ENCODE assay signal across 33 cellular contexts in genomic region chr4:80594696-80595095, GRCh38.
"Had no signal": no experiment of that assay in that cellular context is flagged by ENCODE, and none has a peak within 500 bp of the region (broad histone marks: within the 10 kb centered on the region; RNA-seq: fewer than 3 reads in every experiment).

No MANE protein-coding gene starts in this region.

- H3K4me3 ChIP-seq: coronary artery, esophagus squamous epithelium, gastroesophageal sphincter, heart right ventricle, lung, mucosa of descending colon, neural progenitor cell, right atrium auricular region, testis, tibial artery had no signal

- H3K4me1 Mint-ChIP-seq: central memory CD8-positive, alpha-beta T cell; neural progenitor cell; stimulated activated effector memory CD8-positive, alpha-beta T cell treated with anti-CD3 and anti-CD28 coated beads, Interleukin-12 subunit alpha, Interleukin-12 subunit beta, amount 100 ng/mL, for 72 hours had no signal

- H3K4me3 Mint-ChIP-seq: central memory CD8-positive, alpha-beta T cell; memory B cell; mesothelial cell of epicardium; naive B cell; natural killer cell treated with Interleukin-12 subunit alpha and Interleukin-12 subunit beta and Interleukin-15 and Interleukin-18, amount 100 ng/mL, for 72 hours; neural progenitor cell; stimulated activated effector memory CD8-positive, alpha-beta T cell treated with anti-CD3 and anti-CD28 coated beads, Interleukin-12 subunit alpha, Interleukin-12 subunit beta, amount 100 ng/mL, for 72 hours; type B pancreatic cell had no signal

- H3K9ac ChIP-seq: neural progenitor cell, parathyroid adenoma had no signal

- FAIRE-seq: endothelial cell of umbilical vein, islet of Langerhans had no signal

- H3K36me3 Mint-ChIP-seq: memory B cell; mesothelial cell of epicardium; naive B cell; natural killer cell treated with Interleukin-12 subunit alpha and Interleukin-12 subunit beta and Interleukin-15 and Interleukin-18, amount 100 ng/mL, for 72 hours; neural progenitor cell; stimulated activated effector memory CD8-positive, alpha-beta T cell treated with anti-CD3 and anti-CD28 coated beads, Interleukin-12 subunit alpha, Interleukin-12 subunit beta, amount 100 ng/mL, for 72 hours; type B pancreatic cell had no signal

- H3K4me2 ChIP-seq: neural progenitor cell had no signal

- H3K36me3 ChIP-seq: esophagus squamous epithelium, gastroesophageal sphincter, heart right ventricle, neural progenitor cell, right atrium auricular region, tibial artery had no signal

- H3K27ac Mint-ChIP-seq: memory B cell; natural killer cell treated with Interleukin-12 subunit alpha and Interleukin-12 subunit beta and Interleukin-15 and Interleukin-18, amount 100 ng/mL, for 72 hours; neural progenitor cell; progenitor cell of endocrine pancreas; stimulated activated effector memory CD8-positive, alpha-beta T cell treated with anti-CD3 and anti-CD28 coated beads, Interleukin-12 subunit alpha, Interleukin-12 subunit beta, amount 100 ng/mL, for 72 hours; type B pancreatic cell had no signal

- DNase-seq: dermis blood vessel endothelial cell; effector memory CD4-positive, alpha-beta T cell; erythroblast; esophagus squamous epithelium; foreskin fibroblast; glutamatergic neuron; heart right ventricle; hippocampal formation; mucosa of descending colon; naive B cell; stimulated activated CD4-positive, alpha-beta T cell treated with anti-CD3 and anti-CD28 coated beads, Interleukin-2, amount 100 ng/mL, for 24 hours; stimulated activated CD4-positive, alpha-beta T cell treated with anti-CD3 and anti-CD28 coated beads, Interleukin-4, amount 100 ng/mL, for 24 hours; stimulated activated naive CD4-positive, alpha-beta T cell treated with Interleukin-2 at 50 U/mL for 16 hours; substantia nigra; testis; tibial artery had no signal

- H3K27me3 Mint-ChIP-seq: central memory CD8-positive, alpha-beta T cell; memory B cell; naive B cell; natural killer cell treated with Interleukin-12 subunit alpha and Interleukin-12 subunit beta and Interleukin-15 and Interleukin-18, amount 100 ng/mL, for 72 hours; progenitor cell of endocrine pancreas had no signal

- H3K27ac ChIP-seq: coronary artery, esophagus squamous epithelium, gastroesophageal sphincter, heart right ventricle, neural progenitor cell, parathyroid adenoma, right atrium auricular region, testis, tibial artery had no signal

- H3K9me3 ChIP-seq: esophagus squamous epithelium, gastroesophageal sphincter, heart right ventricle, mucosa of descending colon, right atrium auricular region, testis, tibial artery had no signal

- H3K9me3 Mint-ChIP-seq: central memory CD8-positive, alpha-beta T cell; memory B cell; mesothelial cell of epicardium; natural killer cell treated with Interleukin-12 subunit alpha and Interleukin-12 subunit beta and Interleukin-15 and Interleukin-18, amount 100 ng/mL, for 72 hours; neural progenitor cell; stimulated activated effector memory CD8-positive, alpha-beta T cell treated with anti-CD3 and anti-CD28 coated beads, Interleukin-12 subunit alpha, Interleukin-12 subunit beta, amount 100 ng/mL, for 72 hours; type B pancreatic cell had no signal

- H2AFZ ChIP-seq: neural progenitor cell, parathyroid adenoma had no signal

- H3K4me1 ChIP-seq: esophagus squamous epithelium, gastroesophageal sphincter, heart right ventricle, neural progenitor cell, parathyroid adenoma, right atrium auricular region, testis, tibial artery had no signal

- ATAC-seq: gastroesophageal sphincter; heart right ventricle; left lobe of liver; mucosa of descending colon; natural killer cell treated with Interleukin-12 subunit alpha and Interleukin-12 subunit beta and Interleukin-15 and Interleukin-18, amount 100 ng/mL, for 72 hours; sciatic nerve; stimulated activated effector memory CD8-positive, alpha-beta T cell treated with anti-CD3 and anti-CD28 coated beads, Interleukin-12 subunit alpha, Interleukin-12 subunit beta, amount 100 ng/mL, for 72 hours had no signal

- H3K27me3 ChIP-seq: esophagus squamous epithelium, gastroesophageal sphincter, heart right ventricle, neural progenitor cell, right atrium auricular region, testis, tibial artery had no signal
